Comparison of ENCODE assay signal across 12 cellular contexts in the genomic region with DNA sequence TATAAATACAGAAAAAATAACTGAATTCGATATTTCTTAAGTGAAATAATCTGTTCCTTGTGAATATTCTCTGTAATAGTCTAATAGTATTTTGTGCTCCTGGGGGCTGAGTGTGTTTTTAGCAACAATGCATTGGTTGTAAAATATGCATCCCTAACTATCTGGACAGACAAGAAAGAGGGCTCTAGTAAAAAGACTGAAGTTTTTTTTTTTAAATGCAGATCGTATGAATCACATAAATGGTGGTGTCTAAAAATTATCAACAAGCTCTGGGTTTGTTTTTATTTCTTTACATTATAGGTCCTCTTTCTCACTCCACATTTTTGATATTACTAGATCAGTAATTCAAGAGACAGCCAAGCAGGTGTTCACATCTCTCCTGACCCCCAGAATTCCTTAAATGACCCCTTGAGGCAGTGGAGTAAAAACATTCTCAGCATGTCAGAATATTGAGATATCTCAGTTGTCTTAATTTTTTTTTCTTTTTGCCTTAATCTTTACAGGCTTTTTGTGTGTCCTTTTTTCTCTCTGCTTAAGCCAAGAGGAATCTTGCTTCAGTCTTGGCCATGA.
"Had no signal": no experiment of that assay in that cellular context is flagged by ENCODE, and none has a peak within 500 bp of the region (broad histone marks: within the 10 kb centered on the region; RNA-seq: fewer than 3 reads in every experiment).

No MANE protein-coding gene starts in this region.

- H3K4me3 ChIP-seq: esophagus squamous epithelium, ovary, thyroid gland had no signal

- H3K4me1 ChIP-seq: foreskin keratinocyte, thyroid gland had no signal

- H3K4me3 Mint-ChIP-seq: activated naive CD8-positive, alpha-beta T cell treated with anti-CD3 and anti-CD28 coated beads for 36 hours had no signal

- H3K9me3 ChIP-seq: esophagus squamous epithelium, ovary, thyroid gland had no signal

- H3K27ac Mint-ChIP-seq: activated naive CD8-positive, alpha-beta T cell treated with anti-CD3 and anti-CD28 coated beads for 36 hours had no signal

- H3K27ac ChIP-seq: esophagus squamous epithelium, foreskin keratinocyte, ovary, thyroid gland had no signal

- H3K27me3 ChIP-seq: esophagus squamous epithelium, foreskin keratinocyte, ovary, thyroid gland had no signal

- H3K36me3 ChIP-seq: ovary, thyroid gland had no signal

- ATAC-seq: foreskin keratinocyte had no signal

- DNase-seq: activated CD4-positive, alpha-beta T cell treated with anti-CD3 and anti-CD28 coated beads for 4 hours; activated naive CD8-positive, alpha-beta T cell treated with anti-CD3 and anti-CD28 coated beads for 36 hours; activated T-cell treated with anti-CD3 and anti-CD28 coated beads for 4 hours; cerebellar nuclear complex; esophagus squamous epithelium; foreskin keratinocyte; head of caudate nucleus; ovary; stimulated activated CD4-positive, alpha-beta T cell treated with anti-CD3 and anti-CD28 coated beads, Interleukin-15, amount 100 ng/mL, for 24 hours; stimulated activated CD4-positive, alpha-beta T cell treated with anti-CD3 and anti-CD28 coated beads, Interleukin-4, amount 100 ng/mL, for 24 hours; SW 1271; thyroid gland had no signal

- H3K27me3 Mint-ChIP-seq: activated naive CD8-positive, alpha-beta T cell treated with anti-CD3 and anti-CD28 coated beads for 36 hours had no signal
